8 cellular contexts compared by ENCODE assay signal in genomic region chr15:40471778-40472130, GRCh38. TPM values are rescaled to one million over a fixed set of nuclear protein-coding genes. Genes with fewer than 3 reads are reported as not detected.
DNase-seq lines count a peak whose midpoint lies in the region; ATAC-seq and TF ChIP-seq lines count a peak whose summit lies in the region.

No MANE protein-coding gene starts in this region.

- no peak for DNase-seq in A673 (ENCODE audit: low spot score)
- no peak for DNase-seq in Karpas-422
- peak in 1 of 7 donors; percentile 36 for DNase-seq in adrenal gland
- peak; percentile 39 for DNase-seq in stimulated activated CD8-positive, alpha-beta memory T cell treated with anti-CD3 and anti-CD28 coated beads, Interleukin-4, amount 100 ng/mL, for 48 hours
- no peak for DNase-seq in NCI-H1417 (lab: John Stamatoyannopoulos, UW)

- H3K79me2 ChIP-seq in Karpas-422 (ENCODE audit: low read length): no peaks in the 10 kb centered on the region

- intact Hi-C loops in A673 (cut with micrococcal nuclease; ENCODE audit: unreplicated experiment) (no loop called here), adrenal gland (cut with DNase I) (no loop called here)

- H3K27ac ChIP-seq in A673 (ENCODE audit: low read depth, low read length, poor library complexity, severe bottlenecking) (peak overlapping the region; percentile 69), Karpas-422 (ENCODE audit: low read length) (no peak overlapping the region), adrenal gland (peak overlapping the region in 3 of 5 donors; percentile 84 to 97 (median 84))

- POLR2A ChIA-PET in A673 (lab: Charles Lee; ENCODE audit: low non-redundant PET): no interaction called here

- 0 out of 2 replicates have a peak, but pooled peaks cover 13% of the 10 kb centered on the region for H4K20me1 ChIP-seq in Karpas-422 (ENCODE audit: insufficient read depth, low read depth, low read length)

- no peaks in the 10 kb centered on the region for H3K36me3 ChIP-seq in A673 (ENCODE audit: insufficient read depth, low read length, poor library complexity, severe bottlenecking)
- H3K36me3 ChIP-seq in Karpas-422 (ENCODE audit: insufficient read depth, low read length): no peaks in the 10 kb centered on the region
- H3K36me3 ChIP-seq in adrenal gland (replicated peaks in 1 of 2): peaks cover 0 to 5% of the 10 kb centered on the region in 2 donors
- peaks cover 6% of the 10 kb centered on the region for H3K36me3 ChIP-seq in iPS-15b (ENCODE audit: control insufficient read depth, insufficient read depth, low read length)

- TF ChIP-seq CTCF in A673 (conservative IDR thresholded peaks at IDR 0.05; ENCODE audit: low read depth, low read length) (no peak), adrenal gland (IDR thresholded peaks at IDR 0.05) (no peak)

- H3K4me1 ChIP-seq in A673 (ENCODE audit: insufficient read depth, low read length, poor library complexity, severe bottlenecking): peaks cover 6% of the 10 kb centered on the region
- H3K4me1 ChIP-seq in Karpas-422 (ENCODE audit: low read length): peaks cover 19% of the 10 kb centered on the region
- H3K4me1 ChIP-seq in adrenal gland (replicated peaks in 1 of 2): peaks cover 0 to 19% of the 10 kb centered on the region in 2 donors
- H3K4me1 ChIP-seq in iPS-15b (ENCODE audit: control insufficient read depth, insufficient read depth, low read length): peaks cover 11% of the 10 kb centered on the region

- H3K4me3 ChIP-seq in A673 (ENCODE audit: low read depth, low read length, poor library complexity, severe bottlenecking) (peak overlapping the region; percentile 54), Karpas-422 (ENCODE audit: low read length) (peak overlapping the region; percentile 75), adrenal gland (peak overlapping the region in 3 of 4 donors; percentile 34 to 86 (median 85)), iPS-15b (ENCODE audit: low read depth, low read length) (peak overlapping the region; percentile 91)

- H2AFZ ChIP-seq in Karpas-422 (ENCODE audit: low read length): peak overlapping the region; percentile 39; the same call in 1 of the 2 replicates

- 12 to 18% (median 12%) methylated on average over 7 to 18 of the region's 18 CpGs; no CpG with 5 or more reads in 1 of the 4 donors for WGBS in adrenal gland, 4 donors

- ATAC-seq in GM18907 (IDR thresholded peaks at IDR 0.05; ENCODE audit: unreplicated experiment) (peak; percentile 14), HG02973 (IDR thresholded peaks at IDR 0.05; ENCODE audit: unreplicated experiment) (no peak)

- H3K9ac ChIP-seq in Karpas-422 (ENCODE audit: low read length) (peak overlapping the region; percentile 93), iPS-15b (ENCODE audit: low read depth, low read length) (peak overlapping the region; percentile 83)

- no TSS peak for BruUV-seq in A673 (replicated peaks; lab: Mats Ljungman, UMichigan)

- no peak for TF ChIP-seq POLR2A in adrenal gland (IDR thresholded peaks at IDR 0.05)

- H3K9me3 ChIP-seq in A673 (ENCODE audit: low read depth, low read length, poor library complexity, severe bottlenecking): no peaks in the 10 kb centered on the region
- no peaks in the 10 kb centered on the region for H3K9me3 ChIP-seq in Karpas-422 (ENCODE audit: low read length)
- H3K9me3 ChIP-seq in adrenal gland (replicated peaks in 1 of 3): no peaks in the 10 kb centered on the region
- H3K9me3 ChIP-seq in iPS-15b (ENCODE audit: control insufficient read depth, insufficient read depth, low read length): no peaks in the 10 kb centered on the region

- no peaks in the 10 kb centered on the region for H3K9me2 ChIP-seq in Karpas-422 (replicated peaks; ENCODE audit: insufficient read depth, low read length)

- CTCF ChIA-PET in A673 (lab: Charles Lee): no interaction called here

- H3K27me3 ChIP-seq in A673 (replicated peaks; ENCODE audit: insufficient read depth, low read depth, low read length, poor library complexity) (no peaks in the 10 kb centered on the region), Karpas-422 (ENCODE audit: low read length) (no peaks in the 10 kb centered on the region), adrenal gland (no peaks in the 10 kb centered on the region), iPS-15b (ENCODE audit: control insufficient read depth, insufficient read depth, low read length) (peaks cover 5% of the 10 kb centered on the region)

- peak overlapping the region; percentile 89 for H3K4me2 ChIP-seq in Karpas-422 (ENCODE audit: low read depth, low read length, poor library complexity, severe bottlenecking)

RNA-seq across cellular contexts. Expression of gene CHST14, which starts 1.0 kb away (rescaled TPM):
- total RNA-seq in A673 (2021) (14.3 and 17.6 TPM in 2 replicates), adrenal gland (10 to 100 TPM in 5 of 8 donors, 1 to 10 TPM in 3; 7.9 to 20.6 (median 14.2) TPM)
- total RNA-seq in Karpas-422 (2014; rRNA removed; shearing (Covaris generic); ENCODE audit: low replicate concordance): 8.4 and 11.6 TPM in 2 replicates
- polyA plus RNA-seq in adrenal gland: 10 to 100 TPM in 1 of 3 donors, 1 to 10 TPM in 2; 5.0 to 11.0 (median 6.7) TPM

RNA-seq across cellular contexts. Expression of gene BAHD1, which starts 31.0 kb away (rescaled TPM):
- total RNA-seq in A673 (2021): 32.7 and 33.5 TPM in 2 replicates
- 10.3 and 15.4 TPM in 2 replicates for total RNA-seq in Karpas-422 (2014; rRNA removed; shearing (Covaris generic); ENCODE audit: low replicate concordance)
- 10 to 100 TPM; 26.3 to 58.8 (median 36.3) TPM for total RNA-seq in adrenal gland
- polyA plus RNA-seq in adrenal gland: 10 to 100 TPM; 13.2 to 30.8 (median 23.6) TPM
